9 cellular contexts compared by ENCODE assay signal in the genomic region with DNA sequence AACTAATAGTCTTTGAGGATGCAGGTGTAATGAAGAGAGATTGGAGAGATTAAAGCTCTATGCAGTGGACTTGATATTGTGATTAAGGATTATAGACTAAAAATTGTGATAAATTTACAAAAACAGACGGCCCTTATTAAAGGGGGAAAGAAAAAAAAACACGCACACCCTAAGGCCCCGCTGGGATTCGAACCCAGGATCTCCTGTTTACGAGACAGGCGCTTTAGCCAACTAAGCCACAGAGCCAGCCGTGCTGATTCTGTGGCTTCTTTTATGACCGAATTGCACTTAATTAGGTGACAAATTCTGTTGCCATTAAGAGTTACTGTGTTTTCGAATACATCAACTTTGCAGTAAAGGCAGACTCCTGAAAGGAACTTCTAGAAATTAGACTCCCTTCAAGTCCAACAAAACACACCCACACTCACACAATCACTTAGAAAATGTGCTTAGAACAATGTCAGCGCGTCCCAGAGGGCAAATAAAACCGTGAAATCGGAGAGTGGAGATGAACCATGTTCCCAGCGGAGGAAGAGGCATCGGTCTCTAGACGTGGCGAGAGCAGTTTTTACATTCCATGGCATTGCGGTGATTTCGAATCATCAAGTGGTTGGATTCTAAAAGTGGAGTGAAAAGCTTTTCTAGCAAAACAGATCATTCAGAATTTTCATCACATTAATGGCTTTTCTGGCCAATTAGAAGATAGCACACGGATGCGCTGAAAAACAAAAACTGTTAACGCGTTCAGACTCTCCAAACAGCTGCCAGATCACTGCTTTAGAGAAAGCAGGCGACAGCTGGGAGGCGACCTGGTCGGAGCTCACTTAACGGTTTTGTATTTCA.
DNase-seq lines count a peak whose midpoint lies in the region; ATAC-seq, FAIRE-seq and TF ChIP-seq lines count a peak whose summit lies in the region.
"Had no signal": no experiment of that assay in that cellular context is flagged by ENCODE, and none has a peak within 500 bp of the region (broad histone marks: within the 10 kb centered on the region; RNA-seq: fewer than 3 reads in every experiment).

No MANE protein-coding gene starts in this region.

- peak; percentile 86 for DNase-seq in Daoy (ENCODE audit: low read depth)
- peak in 72 of 76 experiments; percentile 32 to 95 (median 82) for DNase-seq in HUDEP-2 (lab: John Stamatoyannopoulos, UW; ENCODE audit: unreplicated experiment in 76 of 76)
- peak; percentile 68 to 74 for DNase-seq in PC-9
- peak; percentile 28 for DNase-seq in activated naive CD8-positive, alpha-beta T cell treated with anti-CD3 and anti-CD28 coated beads, Interleukin-2, amount 50 U/mL, for 16 hours (ENCODE audit: low read depth, low spot score)
- DNase-seq in hypothalamus (lab: John Stamatoyannopoulos, UW), result peak in 32 of 51 donors; percentile 5 to 78 (median 24)
- DNase-seq in small intestine, result peak; percentile 7
- DNase-seq in immature natural killer cell, result no peak

- H3K27me3 ChIP-seq in PC-9 (ENCODE audit: insufficient read depth, low read depth) (no peaks in the 10 kb centered on the region), small intestine (ENCODE audit: control insufficient read depth in 2 of 2, insufficient read depth in 2 of 2, low read length in 2 of 2) (peaks cover 0 to 15% of the 10 kb centered on the region in 2 donors)

- no TSS peak for BruUV-seq in PC-9 (replicated peaks; lab: Mats Ljungman, UMichigan)

- no peak overlapping the region for H3K27ac Mint-ChIP-seq in immature natural killer cell

- no peak for ATAC-seq in GM19455 (IDR thresholded peaks at IDR 0.05; ENCODE audit: unreplicated experiment)

- H3K27me3 Mint-ChIP-seq in immature natural killer cell (ENCODE audit: low read depth in 3 of 3), result peaks cover 5 to 24% (median 23%) of the 10 kb centered on the region in 3 donors

- 1 to 5% (median 4%) methylated on average over 27 of the region's 27 CpGs for WGBS in small intestine, 3 donors

- POLR2A ChIA-PET in PC-9 (lab: Charles Lee; ENCODE audit: unreplicated experiment), result no interaction called here

- CTCF ChIA-PET in PC-9 (lab: Charles Lee), result no interaction called here

- no peak for FAIRE-seq in small intestine (lab: Jason Lieb, UNC)
- FAIRE-seq: colon had no signal

- peak overlapping the region; percentile 92 for H3K4me2 ChIP-seq in PC-9

- no peaks in the 10 kb centered on the region for H3K9me2 ChIP-seq in PC-9 (ENCODE audit: insufficient read depth)

- no peaks in the 10 kb centered on the region for H4K20me1 ChIP-seq in PC-9 (ENCODE audit: insufficient read depth)

- H3K36me3 ChIP-seq in PC-9 (ENCODE audit: low read depth) (no peaks in the 10 kb centered on the region), small intestine (ENCODE audit: control insufficient read depth in 2 of 2, insufficient read depth in 2 of 2, low read length in 2 of 2) (no peaks in the 10 kb centered on the region)

- no peak overlapping the region for H3K27ac ChIP-seq in PC-9
- H3K27ac ChIP-seq in small intestine (ENCODE audit: low read depth in 1 of 2, low read length in 1 of 2), result no peak overlapping the region

- H3K4me3 ChIP-seq in PC-9 (peak overlapping the region; percentile 74), small intestine (ENCODE audit: low read depth in 1 of 2, low read length in 2 of 2) (no peak overlapping the region)

- intact Hi-C loops in PC-9 (cut with micrococcal nuclease; ENCODE audit: unreplicated experiment), result loop anchor here (10.0 kb wide), 1 partner anchor 103 kb away; no protein-coding TSS in a partner anchor

- TF ChIP-seq CTCF in PC-9 (conservative IDR thresholded peaks at IDR 0.05), result no peak

- H3K4me3 Mint-ChIP-seq in immature natural killer cell, result peak overlapping the region in 2 of 5 donors; percentile 22 to 51

- no peaks in the 10 kb centered on the region for H3K9me3 Mint-ChIP-seq in immature natural killer cell

- peak overlapping the region; percentile 89 for H2AFZ ChIP-seq in PC-9

- H3K4me1 ChIP-seq in PC-9 (replicated peaks; ENCODE audit: insufficient read depth) (peaks cover 11% of the 10 kb centered on the region; the same call in 1 of the 2 replicates), small intestine (ENCODE audit: control insufficient read depth in 2 of 2, insufficient read depth in 1 of 2, low read depth in 1 of 2, low read length in 1 of 2) (no peaks in the 10 kb centered on the region)

- H3K79me2 ChIP-seq in PC-9 (ENCODE audit: low read depth), result no peaks in the 10 kb centered on the region

- H3K4me1 Mint-ChIP-seq in immature natural killer cell, result peaks cover 0 to 3% of the 10 kb centered on the region in 2 donors

- H3K9me3 ChIP-seq in PC-9 (ENCODE audit: insufficient read depth, low read depth) (no peaks in the 10 kb centered on the region), small intestine (ENCODE audit: control insufficient read depth, low read depth) (no peaks in the 10 kb centered on the region)

- H3K36me3 Mint-ChIP-seq in immature natural killer cell, result peaks cover 0 to 3% (median 0%) of the 10 kb centered on the region in 3 donors

- peaks cover 14% of the 10 kb centered on the region for H3F3A ChIP-seq in PC-9 (ENCODE audit: insufficient read depth, low read depth)

Comparison
In these comparisons a context has a peak if more than half of its experiments do, and no peak if none do; other contexts are left out.
1. DNase-seq: peak in Daoy (single experiment), HUDEP-2 (72 of 76), PC-9 (2 of 2), activated naive CD8-positive, alpha-beta T cell treated with anti-CD3 and anti-CD28 coated beads, Interleukin-2, amount 50 U/mL, for 16 hours (single experiment), hypothalamus (32 of 51) and small intestine (single experiment); none in immature natural killer cell (0 of 3).